9 cellular contexts compared by ENCODE assay signal in the genomic region with DNA sequence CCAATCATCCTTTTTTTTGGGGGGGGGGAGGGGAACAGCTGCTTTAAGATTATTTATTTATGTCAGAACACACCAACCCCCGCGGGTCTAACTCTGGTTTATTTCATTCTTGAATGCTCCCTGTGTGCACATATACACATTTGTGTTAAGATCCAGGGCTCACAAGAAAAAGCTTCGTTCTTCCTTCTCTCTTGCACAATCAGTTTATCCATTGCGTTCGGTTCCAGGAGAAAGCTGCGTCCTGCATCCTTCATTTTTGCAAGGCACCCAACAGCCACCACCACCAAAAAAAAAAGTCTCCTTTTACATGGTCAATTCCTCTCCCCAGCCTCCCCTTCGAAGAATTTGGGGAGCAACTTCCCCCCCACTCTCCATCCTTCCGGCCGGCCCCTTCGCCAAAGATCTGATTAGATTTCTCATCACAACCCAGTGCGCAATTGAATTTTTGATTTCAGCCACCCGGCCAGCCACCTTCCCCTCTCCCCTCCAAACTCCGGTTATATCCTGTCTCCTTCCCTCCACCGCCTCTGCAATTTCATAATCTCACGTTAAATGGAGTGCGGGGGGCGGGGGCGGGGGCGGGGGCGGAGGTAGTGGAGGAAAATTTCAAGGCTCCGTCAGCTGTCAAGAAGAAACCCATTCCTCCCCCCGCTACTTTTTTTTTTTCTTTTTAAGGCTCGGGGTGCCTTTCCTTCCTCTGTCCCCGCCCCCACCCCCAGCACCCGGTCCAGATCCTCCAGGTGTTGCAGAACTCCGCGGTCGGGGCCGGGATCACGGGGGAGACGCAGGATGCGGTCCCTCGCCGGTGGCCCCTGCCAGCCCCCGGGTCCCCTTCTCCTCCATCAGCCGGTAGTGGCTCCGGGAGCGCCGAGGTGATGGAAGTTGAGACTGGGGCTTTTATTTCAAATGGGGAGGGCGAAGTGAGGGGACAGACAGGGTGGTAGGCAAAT.
A peak's percentile ranks its signal among the peaks of the same experiment; 100 is the strongest.
DNase-seq lines count a peak whose midpoint lies in the region; ATAC-seq and TF ChIP-seq lines count a peak whose summit lies in the region.
"Had no signal": no experiment of that assay in that cellular context is flagged by ENCODE, and none has a peak within 500 bp of the region (broad histone marks: within the 10 kb centered on the region; RNA-seq: fewer than 3 reads in every experiment).

No MANE protein-coding gene starts in this region.

- DNase-seq in astrocyte of the spinal cord (ENCODE audit: low read depth, low spot score) (no peak), iPS-NIHi11 (ENCODE audit: low spot score) (peak; percentile 46), HuH-7 (ENCODE audit: low spot score) (no peak)
- DNase-seq in stimulated activated CD4-positive, alpha-beta T cell treated with anti-CD3 and anti-CD28 coated beads, Interleukin-15, amount 100 ng/mL, for 24 hours, result no peak
- DNase-seq: Karpas-422 had no signal

- peaks cover 7% of the 10 kb centered on the region for H3K4me1 Mint-ChIP-seq in stimulated activated naive CD8-positive, alpha-beta T cell treated with anti-CD3 and anti-CD28 coated beads, Interleukin-15, Interleukin-2, amounts not matched to agents 100 ng/mL and 50 ng/mL, for 24 hours (ENCODE audit: low read depth)

- no peak for TF ChIP-seq CTCF in KMS-11 (conservative IDR thresholded peaks at IDR 0.05; ENCODE audit: low read depth, low read length)
- no peak for TF ChIP-seq CTCF in astrocyte of the spinal cord (IDR thresholded peaks at IDR 0.05; ENCODE audit: low read depth, low read length)

- H3K36me3 Mint-ChIP-seq in stimulated activated naive CD8-positive, alpha-beta T cell treated with anti-CD3 and anti-CD28 coated beads, Interleukin-15, Interleukin-2, amounts not matched to agents 100 ng/mL and 50 ng/mL, for 24 hours (ENCODE audit: low read depth), result no peaks in the 10 kb centered on the region

- peak overlapping the region; percentile 46 for H3K4me2 ChIP-seq in KMS-11

- peaks cover 25% of the 10 kb centered on the region for H3K27me3 Mint-ChIP-seq in stimulated activated naive CD8-positive, alpha-beta T cell treated with anti-CD3 and anti-CD28 coated beads, Interleukin-15, Interleukin-2, amounts not matched to agents 100 ng/mL and 50 ng/mL, for 24 hours

- H3K27ac ChIP-seq in KMS-11, result no peak overlapping the region

- no peaks in the 10 kb centered on the region for H3K4me1 ChIP-seq in KMS-11 (ENCODE audit: low read depth, poor library complexity, severe bottlenecking)

- H3K27ac Mint-ChIP-seq in stimulated activated naive CD8-positive, alpha-beta T cell treated with anti-CD3 and anti-CD28 coated beads, Interleukin-15, Interleukin-2, amounts not matched to agents 100 ng/mL and 50 ng/mL, for 24 hours, result no peak overlapping the region

- ATAC-seq in HG03439 (IDR thresholded peaks at IDR 0.05; ENCODE audit: unreplicated experiment), result no peak
- no peak for ATAC-seq in GM21390 (IDR thresholded peaks at IDR 0.05; ENCODE audit: unreplicated experiment)

- no peaks in the 10 kb centered on the region for H3K79me2 ChIP-seq in KMS-11 (ENCODE audit: insufficient read depth, low read depth)

- in situ Hi-C loops in astrocyte of the spinal cord (cut with HindIII; ENCODE audit: low sequenced_read_pairs), result no loop called here

- H3K4me3 ChIP-seq in KMS-11 (IDR thresholded peaks at IDR 0.05; ENCODE audit: insufficient read depth, low read depth, low read length), result no peak overlapping the region
- H3K4me3 ChIP-seq in astrocyte of the spinal cord (ENCODE audit: low read depth, low read length), result peak overlapping the region; percentile 69

- peak overlapping the region; percentile 93 for H2AFZ ChIP-seq in KMS-11 (ENCODE audit: low read depth)

- H3K36me3 ChIP-seq in KMS-11 (ENCODE audit: insufficient read depth), result no peaks in the 10 kb centered on the region

- no peaks in the 10 kb centered on the region for H4K20me1 ChIP-seq in KMS-11 (ENCODE audit: insufficient read depth)

- H3K9ac ChIP-seq in KMS-11, result no peak overlapping the region; the same call in 1 of the 2 replicates

- H3K27me3 ChIP-seq in KMS-11 (ENCODE audit: insufficient read depth, low read depth), result no peaks in the 10 kb centered on the region

- H3K9me3 Mint-ChIP-seq in stimulated activated naive CD8-positive, alpha-beta T cell treated with anti-CD3 and anti-CD28 coated beads, Interleukin-15, Interleukin-2, amounts not matched to agents 100 ng/mL and 50 ng/mL, for 24 hours, result peaks cover 4% of the 10 kb centered on the region

- H3K4me3 Mint-ChIP-seq in stimulated activated naive CD8-positive, alpha-beta T cell treated with anti-CD3 and anti-CD28 coated beads, Interleukin-15, Interleukin-2, amounts not matched to agents 100 ng/mL and 50 ng/mL, for 24 hours, result peak overlapping the region; percentile 65
